In genomic region chr4:57124145-57124544, GRCh38 we compare ENCODE assay signal across 16 cellular contexts.
"Had no signal": no experiment of that assay in that cellular context is flagged by ENCODE, and none has a peak within 500 bp of the region (broad histone marks: within the 10 kb centered on the region; RNA-seq: fewer than 3 reads in every experiment).

No MANE protein-coding gene starts in this region.

- DNase-seq: effector CD4-positive, alpha-beta T cell; endodermal cell; erythroblast; heart left ventricle; hippocampal formation; kidney glomerular epithelial cell; mammary epithelial cell; naive thymus-derived CD4-positive, alpha-beta T cell; nephron progenitor cell; psoas muscle; retina; right lobe of liver; stimulated activated CD4-positive, alpha-beta T cell treated with anti-CD3 and anti-CD28 coated beads, Interleukin-4, amount 100 ng/mL, for 24 hours; upper lobe of right lung had no signal

- H3K27me3 ChIP-seq: heart left ventricle, right lobe of liver, tibial nerve, upper lobe of right lung, vagina had no signal

- H3K4me1 ChIP-seq: psoas muscle, right lobe of liver, upper lobe of right lung had no signal

- H3K9me3 ChIP-seq: psoas muscle, right lobe of liver, upper lobe of right lung, vagina had no signal

- H3K4me3 ChIP-seq: heart left ventricle, psoas muscle, right lobe of liver, tibial nerve, upper lobe of right lung, vagina had no signal

- H3K36me3 ChIP-seq: heart left ventricle, right lobe of liver, tibial nerve, upper lobe of right lung, vagina had no signal
